In genomic region chr12:98403936-98404335, GRCh38 we compare ENCODE assay signal across 19 cellular contexts.
DNase-seq lines count a peak whose midpoint lies in the region; ATAC-seq, FAIRE-seq and TF ChIP-seq lines count a peak whose summit lies in the region.
"Had no signal": no experiment of that assay in that cellular context is flagged by ENCODE, and none has a peak within 500 bp of the region (broad histone marks: within the 10 kb centered on the region; RNA-seq: fewer than 3 reads in every experiment).

No MANE protein-coding gene starts in this region.

- in situ Hi-C loops in GM12878 (cut with MboI) = no loop called here

- H3K9me3 ChIP-seq in GM12878 (replicated peaks; ENCODE audit: control insufficient read depth, insufficient read depth, low read length) (no peaks in the 10 kb centered on the region; the same call in 2 of the 3 replicates), SJCRH30 (replicated peaks) (no peaks in the 10 kb centered on the region)
- H3K9me3 ChIP-seq: thyroid gland had no signal

- TF ChIP-seq CTCF in GM12878 (IDR thresholded peaks at IDR 0.05 in 2 of 3, conservative IDR thresholded peaks at IDR 0.05 in 1 of 3; ENCODE audit: control insufficient read depth in 2 of 3, extremely low read depth in 1 of 3, insufficient read depth in 1 of 3, low read depth in 3 of 3, low read length in 3 of 3) = no peak

- DNase-seq in left ventricle myocardium superior (no peak), Right ventricle myocardium inferior (ENCODE audit: missing footprints) (no peak), GM12878 (ENCODE audit: low read depth, low spot score) (no peak), SJCRH30 (no peak), left lobe of liver (ENCODE audit: low spot score) (no peak)
- DNase-seq: activated B cell treated with CpG ODN at 0.5 μM for 24 hours; caudate nucleus; CD4-positive, CD25-positive, alpha-beta regulatory T cell; NCI-H1048; NCI-H2081; NCI-H510A treated with DMSO at 0.1 percent for 48 hours; occipital lobe; SIG-M5; stimulated activated CD4-positive, alpha-beta T cell treated with anti-CD3 and anti-CD28 coated beads, Interleukin-15, amount 100 ng/mL, for 24 hours; stimulated activated naive B cell treated with anti-CD40 and anti-IgM and Interleukin-4, amounts not matched to agents 10 μg/mL and 1 μg/mL and 100 μg/mL, for 72 hours; thyroid gland had no signal

- POLR2A ChIA-PET in GM12878 (lab: Charles Lee) = no interaction called here

- no peak for TF ChIP-seq RAD21 in GM12878 (IDR thresholded peaks at IDR 0.05; ENCODE audit: insufficient read depth, low read depth, low read length)

- no peaks in the 10 kb centered on the region for H3K79me2 ChIP-seq in GM12878 (ENCODE audit: control insufficient read depth, insufficient read depth, low read length)

- no peak overlapping the region for H3K9ac ChIP-seq in GM12878 (ENCODE audit: control insufficient read depth, insufficient read depth, low read length)

- peak overlapping the region; percentile 60 for H2AFZ ChIP-seq in GM12878 (ENCODE audit: control insufficient read depth, low read depth, low read length)

- no peaks in the 10 kb centered on the region for H3K36me3 ChIP-seq in GM12878 (ENCODE audit: control insufficient read depth in 2 of 2, insufficient read depth in 2 of 2, low read length in 1 of 2)
- H3K36me3 ChIP-seq in SJCRH30 = no peaks in the 10 kb centered on the region
- H3K36me3 ChIP-seq: thyroid gland had no signal

- peak; percentile 38 for ATAC-seq in left ventricle myocardium superior
- ATAC-seq in Right ventricle myocardium inferior = no peak
- ATAC-seq in HG03159 (IDR thresholded peaks at IDR 0.05; ENCODE audit: unreplicated experiment) = peak; percentile 38
- no peak for ATAC-seq in GM12878
- no peak for ATAC-seq in HG02884 (IDR thresholded peaks at IDR 0.05; ENCODE audit: unreplicated experiment)
- ATAC-seq in left lobe of liver = no peak
- ATAC-seq in GM21737 (IDR thresholded peaks at IDR 0.05; ENCODE audit: unreplicated experiment) = no peak

- H3K4me1 ChIP-seq in GM12878 (ENCODE audit: control insufficient read depth, insufficient read depth, low read length) (peaks cover 15% of the 10 kb centered on the region), SJCRH30 (peaks cover 19% of the 10 kb centered on the region)

- RAD21 ChIA-PET in GM12878 (lab: Charles Lee; ENCODE audit: unreplicated experiment) = interaction anchor here (1.3 kb wide), 1 partner anchor 12 kb away, joined by 3 read pairs; no protein-coding TSS in a partner anchor

- FAIRE-seq in GM12878 (lab: Jason Lieb, UNC) = no peak

- H3K27ac ChIP-seq in GM12878 (ENCODE audit: control insufficient read depth, insufficient read depth) = no peak overlapping the region
- H3K27ac ChIP-seq in SJCRH30 = no peak overlapping the region
- H3K27ac ChIP-seq: thyroid gland had no signal

- H3K4me2 ChIP-seq in GM12878 (ENCODE audit: control insufficient read depth, insufficient read depth) = no peak overlapping the region

- no peak for TF ChIP-seq POLR2A in GM12878 (IDR thresholded peaks at IDR 0.05; ENCODE audit: low read depth, low read length)

- TF ChIP-seq EP300 in GM12878 (IDR thresholded peaks at IDR 0.05; ENCODE audit: borderline replicate concordance in 1 of 2, control insufficient read depth in 1 of 2, low read depth in 2 of 2, low read length in 2 of 2) = no peak

- H3K4me3 ChIP-seq in GM12878 = no peak overlapping the region
- H3K4me3 ChIP-seq in SJCRH30 = no peak overlapping the region
- H3K4me3 ChIP-seq: thyroid gland had no signal

- no TSS peak for BruUV-seq in GM12878 (replicated peaks; lab: Mats Ljungman, UMichigan)

- no peaks in the 10 kb centered on the region for H4K20me1 ChIP-seq in GM12878 (ENCODE audit: control insufficient read depth, insufficient read depth)

- 50% methylated on average over 5 of the region's 5 CpGs for WGBS in GM12878 (ENCODE audit: insufficient coverage, insufficient replicate concordance, low lambda C conversion rate, missing lambda C conversion rate)

- intact Hi-C loops in left ventricle myocardium superior (cut with micrococcal nuclease) (no loop called here), Right ventricle myocardium inferior (cut with DNase I) (no loop called here), GM12878 (cut with micrococcal nuclease; ENCODE audit: unreplicated experiment) (no loop called here)

- CTCF ChIA-PET in GM12878 (lab: Yijun Ruan, JAX) = no interaction called here

- SMC1A ChIA-PET in GM12878 (lab: Charles Lee; ENCODE audit: uncharacterized antibody, unreplicated experiment) = no interaction called here

- no peaks in the 10 kb centered on the region for H3K27me3 ChIP-seq in GM12878 (replicated peaks in 1 of 2; ENCODE audit: control insufficient read depth in 2 of 2, insufficient read depth in 2 of 2, low read length in 1 of 2)
- H3K27me3 ChIP-seq in SJCRH30 = no peaks in the 10 kb centered on the region
- H3K27me3 ChIP-seq: thyroid gland had no signal

TF ChIP-seq in GM12878, 131 proteins besides CTCF, POLR2A, EP300 and RAD21 (continues in another document):
- TF ChIP-seq CREB1 (IDR thresholded peaks at IDR 0.05; ENCODE audit: low read depth) (no peak), CEBPB (IDR thresholded peaks at IDR 0.05; ENCODE audit: borderline replicate concordance in 1 of 2, low read depth in 2 of 2, low read length in 2 of 2) (no peak), CBFB (IDR thresholded peaks at IDR 0.05; ENCODE audit: low read depth) (no peak), BCL11A (IDR thresholded peaks at IDR 0.05; ENCODE audit: low read depth, low read length) (no peak), ZZZ3 (IDR thresholded peaks at IDR 0.05; ENCODE audit: control insufficient read depth, insufficient read length, low read depth) (no peak), SMAD1 (IDR thresholded peaks at IDR 0.05; ENCODE audit: low read depth, partially characterized antibody) (no peak), FOXK2 (IDR thresholded peaks at IDR 0.05) (no peak), DPF2 (IDR thresholded peaks at IDR 0.05) (no peak), NFIC (IDR thresholded peaks at IDR 0.05; ENCODE audit: low read depth, low read length) (no peak), GABPA (IDR thresholded peaks at IDR 0.05; ENCODE audit: low read depth) (no peak), ZNF592 (IDR thresholded peaks at IDR 0.05) (no peak), GATAD2B (conservative IDR thresholded peaks at IDR 0.05; ENCODE audit: low read depth) (no peak), EZH2 (IDR thresholded peaks at IDR 0.05; ENCODE audit: borderline replicate concordance, control insufficient read depth, low read depth, low read length) (no peak), ESRRA (IDR thresholded peaks at IDR 0.05; ENCODE audit: low read length) (no peak), JUND (IDR thresholded peaks at IDR 0.05; ENCODE audit: low read depth, low read length) (no peak), BCLAF1 (IDR thresholded peaks at IDR 0.05) (no peak)

Comparison
In these comparisons a context has a peak if more than half of its experiments do, and no peak if none do; other contexts are left out.
1. ATAC-seq: peak in left ventricle myocardium superior (single experiment) and HG03159 (single experiment); none in Right ventricle myocardium inferior (single experiment), GM12878 (single experiment), HG02884 (single experiment), left lobe of liver (single experiment) and GM21737 (single experiment).